Comparison of ENCODE assay signal across 31 cellular contexts in the genomic region with DNA sequence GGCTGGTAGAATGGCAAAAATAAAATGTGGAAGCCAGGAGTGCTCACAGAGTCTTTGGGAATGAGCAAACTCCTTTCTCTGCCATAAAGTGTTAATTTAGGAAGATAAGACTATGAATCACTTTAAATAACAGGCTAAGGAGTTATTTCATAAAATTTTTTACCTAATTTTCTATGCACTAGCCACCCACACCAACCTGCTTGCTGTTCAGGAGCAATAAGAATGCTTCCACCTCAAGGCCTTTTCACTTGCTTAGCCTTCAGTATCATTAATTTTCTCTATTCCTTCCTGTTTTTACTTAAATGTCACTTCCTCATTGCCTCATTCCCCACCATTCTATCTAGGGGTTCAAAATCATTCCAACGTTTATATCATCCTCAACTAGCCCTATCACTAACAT.
"Had no signal": no experiment of that assay in that cellular context is flagged by ENCODE, and none has a peak within 500 bp of the region (broad histone marks: within the 10 kb centered on the region; RNA-seq: fewer than 3 reads in every experiment).

No MANE protein-coding gene starts in this region.

- FAIRE-seq: RCC 7860 had no signal

- H3K27ac Mint-ChIP-seq: activated CD4-positive, alpha-beta memory T cell treated with anti-CD3 and anti-CD28 coated beads, Interleukin-2, amount 10 ng/mL, durations not matched to agents 7 days and 5 days; activated CD8-positive, alpha-beta memory T cell treated with anti-CD3 and anti-CD28 coated beads, Interleukin-2, amount 10 ng/mL, durations not matched to agents 7 days and 5 days; activated naive CD4-positive, alpha-beta T cell treated with anti-CD3 and anti-CD28 coated beads, Interleukin-2, amount 10 ng/mL, durations not matched to agents 7 days and 5 days; activated naive CD8-positive, alpha-beta T cell; activated naive CD8-positive, alpha-beta T cell treated with anti-CD3 and anti-CD28 coated beads, Interleukin-2, amount 50 U/mL, for 24 hours had no signal

- H3K9me3 Mint-ChIP-seq: activated CD4-positive, alpha-beta memory T cell treated with anti-CD3 and anti-CD28 coated beads, Interleukin-2, amount 10 ng/mL, durations not matched to agents 7 days and 5 days had no signal

- DNase-seq: activated CD4-positive, alpha-beta memory T cell treated with anti-CD3 and anti-CD28 coated beads, Interleukin-2, amount 10 ng/mL, durations not matched to agents 7 days and 5 days; activated CD4-positive, alpha-beta T cell treated with anti-CD3 and anti-CD28 coated beads for 1 hour; activated CD4-positive, alpha-beta T cell treated with anti-CD3 and anti-CD28 coated beads for 48 hours; activated CD4-positive, CD25-positive, alpha-beta regulatory T cell; activated CD8-positive, alpha-beta memory T cell treated with anti-CD3 and anti-CD28 coated beads for 24 hours; activated CD8-positive, alpha-beta memory T cell treated with anti-CD3 and anti-CD28 coated beads, Interleukin-2, amount 10 ng/mL, durations not matched to agents 7 days and 5 days; activated CD8-positive, alpha-beta memory T cell treated with anti-CD3 and anti-CD28 coated beads, Interleukin-2, amount 50 U/mL, for 48 hours; activated effector memory CD4-positive, alpha-beta T cell treated with Interleukin-2 at 50 U/mL for 16 hours; activated naive CD4-positive, alpha-beta T cell treated with anti-CD3 and anti-CD28 coated beads, Interleukin-2, amount 10 ng/mL, durations not matched to agents 7 days and 5 days; activated naive CD8-positive, alpha-beta T cell treated with anti-CD3 and anti-CD28 coated beads, Interleukin-2, amount 50 U/mL, for 24 hours; activated T-cell treated with anti-CD3 and anti-CD28 coated beads, Interleukin-2, amount 50 U/mL, for 48 hours; aorta; KG1; MM.1S; NCI-H1105; NCI-H1417 treated with DMSO at 0.1 percent for 48 hours; NCI-H1930; NCI-H2081 treated with DMSO at 0.1 percent for 48 hours; NCI-H226; NCI-H446 treated with DMSO at 0.1 percent for 48 hours; NCI-H524; NCI-H69; NK-92 treated with Interleukin-12 subunit alpha and Interleukin-12 subunit beta, amount 100 ng/mL, for 24 hours; PC-9; SW 1271; T-helper 1 cell; T-helper 2 cell; T-helper 9 cell; WERI-Rb-1 had no signal

- H3K4me1 Mint-ChIP-seq: activated CD4-positive, alpha-beta memory T cell treated with anti-CD3 and anti-CD28 coated beads, Interleukin-2, amount 10 ng/mL, durations not matched to agents 7 days and 5 days; activated CD8-positive, alpha-beta memory T cell treated with anti-CD3 and anti-CD28 coated beads, Interleukin-2, amount 10 ng/mL, durations not matched to agents 7 days and 5 days; activated naive CD4-positive, alpha-beta T cell treated with anti-CD3 and anti-CD28 coated beads, Interleukin-2, amount 10 ng/mL, durations not matched to agents 7 days and 5 days; activated naive CD8-positive, alpha-beta T cell treated with anti-CD3 and anti-CD28 coated beads, Interleukin-2, amount 50 U/mL, for 24 hours had no signal

- H3K36me3 Mint-ChIP-seq: activated CD8-positive, alpha-beta memory T cell treated with anti-CD3 and anti-CD28 coated beads, Interleukin-2, amount 10 ng/mL, durations not matched to agents 7 days and 5 days; activated naive CD4-positive, alpha-beta T cell treated with anti-CD3 and anti-CD28 coated beads, Interleukin-2, amount 10 ng/mL, durations not matched to agents 7 days and 5 days; activated naive CD8-positive, alpha-beta T cell had no signal

- H3K4me3 Mint-ChIP-seq: activated CD4-positive, alpha-beta memory T cell treated with anti-CD3 and anti-CD28 coated beads, Interleukin-2, amount 10 ng/mL, durations not matched to agents 7 days and 5 days; activated CD8-positive, alpha-beta memory T cell treated with anti-CD3 and anti-CD28 coated beads, Interleukin-2, amount 10 ng/mL, durations not matched to agents 7 days and 5 days; activated naive CD4-positive, alpha-beta T cell treated with anti-CD3 and anti-CD28 coated beads, Interleukin-2, amount 10 ng/mL, durations not matched to agents 7 days and 5 days; activated naive CD8-positive, alpha-beta T cell; activated naive CD8-positive, alpha-beta T cell treated with anti-CD3 and anti-CD28 coated beads, Interleukin-2, amount 50 U/mL, for 24 hours had no signal

- H3K4me3 ChIP-seq: PC-9 had no signal

- H3K27me3 Mint-ChIP-seq: activated CD4-positive, alpha-beta memory T cell treated with anti-CD3 and anti-CD28 coated beads, Interleukin-2, amount 10 ng/mL, durations not matched to agents 7 days and 5 days; activated CD8-positive, alpha-beta memory T cell treated with anti-CD3 and anti-CD28 coated beads, Interleukin-2, amount 10 ng/mL, durations not matched to agents 7 days and 5 days; activated naive CD4-positive, alpha-beta T cell treated with anti-CD3 and anti-CD28 coated beads, Interleukin-2, amount 10 ng/mL, durations not matched to agents 7 days and 5 days; activated naive CD8-positive, alpha-beta T cell treated with anti-CD3 and anti-CD28 coated beads, Interleukin-2, amount 50 U/mL, for 24 hours had no signal

- H3K36me3 ChIP-seq: WERI-Rb-1 had no signal
